8 cellular contexts compared by ENCODE assay signal in the genomic region with DNA sequence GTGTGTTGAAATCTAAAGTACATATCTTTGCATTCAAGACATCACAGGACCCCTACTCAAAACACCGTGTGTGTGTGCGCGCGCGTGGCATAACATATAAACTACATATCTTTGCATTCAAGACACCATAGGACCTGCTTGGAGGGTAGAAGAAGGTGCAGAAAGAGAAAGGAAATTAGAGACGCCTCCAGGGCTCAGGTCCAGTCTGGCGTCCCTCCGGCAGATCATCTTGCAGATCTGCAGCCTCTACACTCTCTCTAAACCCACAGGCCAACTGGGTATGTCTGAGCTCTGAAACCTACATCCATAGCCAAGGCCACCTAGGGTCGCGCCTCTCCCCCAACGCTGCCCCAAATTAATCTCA. TPM values are rescaled to one million over a fixed set of nuclear protein-coding genes. Genes with fewer than 3 reads are reported as not detected.
DNase-seq lines count a peak whose midpoint lies in the region; ATAC-seq, FAIRE-seq and TF ChIP-seq lines count a peak whose summit lies in the region.

No MANE protein-coding gene starts in this region.

- peaks cover 12% of the 10 kb centered on the region for H3K79me2 ChIP-seq in PC-9 (ENCODE audit: low read depth)

- FAIRE-seq in GM12891 (lab: Jason Lieb, UNC), result peak; percentile 5

- no peak overlapping the region for H3K9ac ChIP-seq in skeletal muscle satellite cell (ENCODE audit: low read depth, low read length)

- H4K20me1 ChIP-seq in PC-9 (ENCODE audit: insufficient read depth), result no peaks in the 10 kb centered on the region

- no peak for TF ChIP-seq POLR2A in GM12891 (IDR thresholded peaks at IDR 0.05; ENCODE audit: low read depth, low read length)

- no peaks in the 10 kb centered on the region for H3K27me3 ChIP-seq in PC-9 (ENCODE audit: insufficient read depth, low read depth)
- no peaks in the 10 kb centered on the region for H3K27me3 ChIP-seq in skeletal muscle satellite cell (ENCODE audit: control insufficient read depth, insufficient read depth, low read length)

- peak overlapping the region; percentile 92 for H3K4me2 ChIP-seq in PC-9
- peak overlapping the region; percentile 98 for H3K4me2 ChIP-seq in skeletal muscle satellite cell (ENCODE audit: low read length)

- no peaks in the 10 kb centered on the region for H3K9me3 ChIP-seq in PC-9 (ENCODE audit: insufficient read depth, low read depth)
- H3K9me3 ChIP-seq in skeletal muscle satellite cell (replicated peaks; ENCODE audit: low read length), result no peaks in the 10 kb centered on the region

- no peaks in the 10 kb centered on the region for H3K9me3 Mint-ChIP-seq in endothelial cell (ENCODE audit: unreplicated experiment)

- H3K27ac ChIP-seq in PC-9, result no peak overlapping the region

- peaks cover 7% of the 10 kb centered on the region; the same call in 1 of the 2 replicates for H3K4me1 ChIP-seq in PC-9 (replicated peaks; ENCODE audit: insufficient read depth)
- H3K4me1 ChIP-seq in skeletal muscle satellite cell (ENCODE audit: control insufficient read depth, insufficient read depth, low read length), result peaks cover 12% of the 10 kb centered on the region

- no peak overlapping the region for H3K27ac Mint-ChIP-seq in endothelial cell (ENCODE audit: unreplicated experiment)

- peaks cover 5% of the 10 kb centered on the region; the same call in 1 of the 2 replicates for H3F3A ChIP-seq in PC-9 (ENCODE audit: insufficient read depth, low read depth)

- no peaks in the 10 kb centered on the region for H3K9me2 ChIP-seq in PC-9 (ENCODE audit: insufficient read depth)

- H3K4me3 ChIP-seq in PC-9, result peak overlapping the region; percentile 38; the same call in 1 of the 2 replicates
- H3K4me3 ChIP-seq in skeletal muscle satellite cell (ENCODE audit: low read length), result peak overlapping the region; percentile 85

- no TSS peak for BruUV-seq in PC-9 (replicated peaks; lab: Mats Ljungman, UMichigan)

- H2AFZ ChIP-seq in PC-9, result 0 out of 2 replicates have a peak overlapping the region, but pooled peaks have one; percentile 50

- no peaks in the 10 kb centered on the region for H3K36me3 ChIP-seq in PC-9 (ENCODE audit: low read depth)
- H3K36me3 ChIP-seq in skeletal muscle satellite cell (ENCODE audit: insufficient read depth, low read length), result no peaks in the 10 kb centered on the region

- H3K27me3 Mint-ChIP-seq in endothelial cell (ENCODE audit: unreplicated experiment), result peaks cover 14% of the 10 kb centered on the region

- H3K4me1 Mint-ChIP-seq in endothelial cell (ENCODE audit: unreplicated experiment), result peaks cover 19% of the 10 kb centered on the region

- H3K36me3 Mint-ChIP-seq in endothelial cell (ENCODE audit: low read depth, unreplicated experiment), result peaks cover 7% of the 10 kb centered on the region

- CTCF ChIA-PET in PC-9 (lab: Charles Lee), result interaction anchor here (0.6 kb wide), 1 partner anchor 44 kb away, joined by 3 read pairs; no protein-coding TSS in a partner anchor

- DNase-seq in GM12891 (ENCODE audit: insufficient read length, low spot score) (no peak), PC-9 (no peak), endothelial cell (ENCODE audit: low spot score) (no peak), HK-2 (ENCODE audit: unreplicated experiment) (no peak), retina (no peak)

- intact Hi-C loops in PC-9 (cut with micrococcal nuclease; ENCODE audit: unreplicated experiment), result loop anchor here (2.0 kb wide), 1 partner anchor 60 kb away; a partner anchor contains a TSS

- peak overlapping the region; percentile 89 for H3K4me3 Mint-ChIP-seq in endothelial cell (ENCODE audit: unreplicated experiment)

- no peak for TF ChIP-seq CTCF in PC-9 (conservative IDR thresholded peaks at IDR 0.05)
- TF ChIP-seq CTCF in endothelial cell (IDR thresholded peaks at IDR 0.05; ENCODE audit: unreplicated experiment), result no peak

- POLR2A ChIA-PET in PC-9 (lab: Charles Lee; ENCODE audit: unreplicated experiment), result no interaction called here

- ATAC-seq in HG02852 (IDR thresholded peaks at IDR 0.05; ENCODE audit: unreplicated experiment), result no peak
- ATAC-seq in GM21528 (IDR thresholded peaks at IDR 0.05; ENCODE audit: low FRiP score, unreplicated experiment), result no peak

TF ChIP-seq in GM12891, 5 proteins besides CTCF, POLR2A, EP300 and RAD21:
- no peak for TF ChIP-seq PAX5 (IDR thresholded peaks at IDR 0.05; ENCODE audit: insufficient read depth, low read length, severe bottlenecking)
- no peak for TF ChIP-seq TAF1 (IDR thresholded peaks at IDR 0.05; ENCODE audit: low read depth, low read length)
- no peak for TF ChIP-seq SPI1 (IDR thresholded peaks at IDR 0.05; ENCODE audit: low read depth, low read length)
- TF ChIP-seq POLR2AphosphoS5 (IDR thresholded peaks at IDR 0.05; ENCODE audit: low read depth, low read length), result no peak
- no peak for TF ChIP-seq POU2F2 (IDR thresholded peaks at IDR 0.05; ENCODE audit: low read depth, low read length)

RNA-seq across cellular contexts. Expression of a gene that starts 0.7 kb away (rescaled TPM):
- polyA plus RNA-seq in GM12891 (2012; ENCODE audit: low read depth, missing spikeins), result 25.0 TPM
- total RNA-seq in PC-9 (2021) (70.2 and 90.1 TPM in 2 replicates), endothelial cell (ENCODE audit: unreplicated experiment) (61.4 TPM)
- total RNA-seq in skeletal muscle satellite cell (2012; rRNA removed), result 9.9 and 14.0 TPM in 2 replicates

RNA-seq across cellular contexts. Expression of a gene that starts 1.2 kb away (rescaled TPM):
- polyA plus RNA-seq in GM12891 (2012; ENCODE audit: low read depth, missing spikeins), result 0.40 TPM
- total RNA-seq in PC-9 (2021), result 0.85 and 1.1 TPM in 2 replicates
- 1.1 TPM for total RNA-seq in endothelial cell (ENCODE audit: unreplicated experiment)
- 0.66 and 1.3 TPM in 2 replicates for total RNA-seq in skeletal muscle satellite cell (2012; rRNA removed)

RNA-seq across cellular contexts. Expression of a gene that starts 10.0 kb away (rescaled TPM):
- 0.28 TPM for polyA plus RNA-seq in GM12891 (2012; ENCODE audit: low read depth, missing spikeins)
- total RNA-seq in PC-9 (2021), result 1.2 and 1.7 TPM in 2 replicates
- total RNA-seq in endothelial cell (ENCODE audit: unreplicated experiment), result 3.9 TPM
- 2.0 TPM in 1 of 2 replicates, not detected in the other for total RNA-seq in skeletal muscle satellite cell (2012; rRNA removed)

RNA-seq across cellular contexts. Expression of a gene that starts 22.4 kb away (rescaled TPM):
- polyA plus RNA-seq in GM12891 (2012; ENCODE audit: low read depth, missing spikeins), result 4.0 TPM
- 40.6 and 49.0 TPM in 2 replicates for total RNA-seq in PC-9 (2021)
- total RNA-seq in endothelial cell (ENCODE audit: unreplicated experiment), result 69.3 TPM
- 17.0 and 18.3 TPM in 2 replicates for total RNA-seq in skeletal muscle satellite cell (2012; rRNA removed)

RNA-seq across cellular contexts. Expression of a gene that starts 34.0 kb away (rescaled TPM):
- 18.5 TPM for polyA plus RNA-seq in GM12891 (2012; ENCODE audit: low read depth, missing spikeins)
- 58.1 and 60.7 TPM in 2 replicates for total RNA-seq in PC-9 (2021)
- 85.7 TPM for total RNA-seq in endothelial cell (ENCODE audit: unreplicated experiment)
- 18.8 and 21.8 TPM in 2 replicates for total RNA-seq in skeletal muscle satellite cell (2012; rRNA removed)
